ENCODE assay signal across 8 cellular contexts in the genomic region with DNA sequence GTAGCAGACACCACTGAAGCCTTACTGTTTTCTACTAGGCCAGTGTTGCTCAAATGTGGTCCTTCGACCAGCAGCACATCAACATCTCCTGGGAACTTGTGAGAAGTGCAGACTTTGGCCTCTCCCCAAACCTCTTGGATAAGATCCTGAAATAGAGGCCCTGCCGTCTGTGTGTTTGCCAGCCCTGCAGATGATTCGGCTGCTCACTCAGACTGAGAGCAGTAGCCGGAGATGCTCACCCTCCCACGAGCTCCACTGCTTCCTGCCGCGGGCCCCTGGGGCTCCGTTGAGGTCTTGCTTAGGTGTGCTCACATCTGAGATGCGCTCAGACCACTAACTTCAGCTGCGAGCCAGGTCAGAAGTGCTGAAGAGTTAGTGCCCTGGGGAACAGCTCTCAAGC.
DNase-seq lines count a peak whose midpoint lies in the region; ATAC-seq and TF ChIP-seq lines count a peak whose summit lies in the region.

No MANE protein-coding gene starts in this region.

- in situ Hi-C loops in HAP-1 (cut with MboI; ENCODE audit: low sequenced_read_pairs), result no loop called here

- H3K36me3 ChIP-seq in HAP-1 (replicated peaks), result no peaks in the 10 kb centered on the region

- intact Hi-C loops in sciatic nerve (cut with DNase I), result no loop called here

- H3K4me1 ChIP-seq in HAP-1, result no peaks in the 10 kb centered on the region

- H3K27me3 ChIP-seq in HAP-1 (ENCODE audit: low read depth), result no peaks in the 10 kb centered on the region

- peak; percentile 82 for ATAC-seq in HG02885 (IDR thresholded peaks at IDR 0.05; ENCODE audit: poor library complexity, unreplicated experiment)
- ATAC-seq in sciatic nerve, result peak; percentile 92

- no peak overlapping the region for H3K4me3 ChIP-seq in GM12864 (ENCODE audit: low read depth, low read length)
- H3K4me3 ChIP-seq in HAP-1, result no peak overlapping the region

- TF ChIP-seq CTCF in GM12864 (IDR thresholded peaks at IDR 0.05; ENCODE audit: low read depth, low read length, missing control alignments), result no peak

- peak; percentile 1 for DNase-seq in GM12864 (ENCODE audit: low read depth)
- peak; percentile 84 for DNase-seq in fibroblast of gingiva (ENCODE audit: low read depth)
- peak; percentile 62 for DNase-seq in sciatic nerve (ENCODE audit: low spot score)
- DNase-seq in effector CD8-positive, alpha-beta T cell (lab: John Stamatoyannopoulos, UW), result no peak
- DNase-seq in HAP-1 (ENCODE audit: low spot score in 2 of 2), result no peak
- DNase-seq in occipital lobe (lab: John Stamatoyannopoulos, UW), result no peak
- no peak for DNase-seq in NCI-H2107 treated with DMSO at 0.1 percent for 48 hours (lab: John Stamatoyannopoulos, UW; ENCODE audit: unreplicated experiment)

- H3K9me3 ChIP-seq in HAP-1, result peaks cover 2% of the 10 kb centered on the region; the same call in 1 of the 2 replicates

Comparison
In these comparisons a context has a peak if more than half of its experiments do, and no peak if none do; other contexts are left out.
1. DNase-seq: peak in GM12864 (single experiment), fibroblast of gingiva (single experiment) and sciatic nerve (single experiment); none in effector CD8-positive, alpha-beta T cell (single experiment), HAP-1 (0 of 2), occipital lobe (single experiment) and NCI-H2107 treated with DMSO at 0.1 percent for 48 hours (single experiment).